ENCODE assay signal across 1 cellular context in the genomic region with DNA sequence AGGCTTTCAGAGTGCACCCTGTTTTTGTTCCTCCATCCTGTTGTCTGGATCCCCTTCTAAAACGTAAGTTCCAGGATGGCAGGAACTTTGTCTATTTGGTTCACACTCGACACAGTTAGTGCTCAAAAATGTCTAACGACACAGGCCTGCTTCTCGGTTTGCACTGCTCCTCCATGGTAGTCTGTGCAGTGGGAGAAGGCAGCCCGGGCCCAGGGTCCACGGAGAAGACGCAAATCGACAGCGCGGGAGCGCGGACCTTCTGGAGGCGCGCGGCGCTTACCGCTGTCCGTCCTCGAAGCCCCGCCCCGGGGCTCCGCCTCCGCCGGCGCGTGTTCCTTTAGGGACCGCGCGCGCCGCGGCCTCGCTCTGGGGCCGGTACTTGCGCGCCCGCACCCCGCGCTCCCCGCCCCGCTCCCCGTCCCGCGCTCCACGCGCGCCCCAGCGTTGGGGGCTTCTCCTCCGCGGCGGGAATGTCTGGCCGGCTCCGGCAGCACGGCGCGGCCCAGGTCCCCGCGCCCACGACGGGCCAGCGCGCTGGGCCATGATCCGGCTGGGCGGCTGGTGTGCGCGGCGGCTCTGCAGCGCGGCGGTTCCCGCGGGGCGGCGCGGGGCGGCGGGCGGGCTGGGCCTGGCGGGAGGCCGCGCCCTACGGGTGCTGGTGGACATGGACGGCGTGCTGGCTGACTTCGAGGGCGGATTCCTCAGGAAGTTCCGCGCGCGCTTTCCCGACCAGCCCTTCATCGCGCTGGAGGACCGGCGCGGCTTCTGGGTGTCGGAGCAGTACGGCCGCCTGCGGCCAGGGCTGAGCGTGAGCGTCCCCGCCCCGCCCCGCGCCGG.
TF ChIP-seq lines count a peak whose summit lies in the region.

A gene (plus strand): TSS at position 364 of the 837 bp plus-strand sequence. CDS start 178 bp downstream, at position 542.

TF ChIP-seq in WTC11, 78 proteins besides CTCF, POLR2A, EP300 and RAD21 (continued from another document and continues in another):
- TF ChIP-seq, protein P1, sequence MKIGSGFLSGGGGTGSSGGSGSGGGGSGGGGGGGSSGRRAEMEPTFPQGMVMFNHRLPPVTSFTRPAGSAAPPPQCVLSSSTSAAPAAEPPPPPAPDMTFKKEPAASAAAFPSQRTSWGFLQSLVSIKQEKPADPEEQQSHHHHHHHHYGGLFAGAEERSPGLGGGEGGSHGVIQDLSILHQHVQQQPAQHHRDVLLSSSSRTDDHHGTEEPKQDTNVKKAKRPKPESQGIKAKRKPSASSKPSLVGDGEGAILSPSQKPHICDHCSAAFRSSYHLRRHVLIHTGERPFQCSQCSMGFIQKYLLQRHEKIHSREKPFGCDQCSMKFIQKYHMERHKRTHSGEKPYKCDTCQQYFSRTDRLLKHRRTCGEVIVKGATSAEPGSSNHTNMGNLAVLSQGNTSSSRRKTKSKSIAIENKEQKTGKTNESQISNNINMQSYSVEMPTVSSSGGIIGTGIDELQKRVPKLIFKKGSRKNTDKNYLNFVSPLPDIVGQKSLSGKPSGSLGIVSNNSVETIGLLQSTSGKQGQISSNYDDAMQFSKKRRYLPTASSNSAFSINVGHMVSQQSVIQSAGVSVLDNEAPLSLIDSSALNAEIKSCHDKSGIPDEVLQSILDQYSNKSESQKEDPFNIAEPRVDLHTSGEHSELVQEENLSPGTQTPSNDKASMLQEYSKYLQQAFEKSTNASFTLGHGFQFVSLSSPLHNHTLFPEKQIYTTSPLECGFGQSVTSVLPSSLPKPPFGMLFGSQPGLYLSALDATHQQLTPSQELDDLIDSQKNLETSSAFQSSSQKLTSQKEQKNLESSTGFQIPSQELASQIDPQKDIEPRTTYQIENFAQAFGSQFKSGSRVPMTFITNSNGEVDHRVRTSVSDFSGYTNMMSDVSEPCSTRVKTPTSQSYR (CRISPR knock-in tag; IDR thresholded peaks at IDR 0.05) = no peak
- no peak for TF ChIP-seq ESRRA (CRISPR knock-in tag; IDR thresholded peaks at IDR 0.05; ENCODE audit: borderline replicate concordance)
- 0 out of 2 replicates have a peak, but pooled peaks have one; percentile 54 for TF ChIP-seq ZNF232 (CRISPR knock-in tag; IDR thresholded peaks at IDR 0.05)
- no peak for TF ChIP-seq TP53 (CRISPR knock-in tag; IDR thresholded peaks at IDR 0.05)
- TF ChIP-seq, protein P2, sequence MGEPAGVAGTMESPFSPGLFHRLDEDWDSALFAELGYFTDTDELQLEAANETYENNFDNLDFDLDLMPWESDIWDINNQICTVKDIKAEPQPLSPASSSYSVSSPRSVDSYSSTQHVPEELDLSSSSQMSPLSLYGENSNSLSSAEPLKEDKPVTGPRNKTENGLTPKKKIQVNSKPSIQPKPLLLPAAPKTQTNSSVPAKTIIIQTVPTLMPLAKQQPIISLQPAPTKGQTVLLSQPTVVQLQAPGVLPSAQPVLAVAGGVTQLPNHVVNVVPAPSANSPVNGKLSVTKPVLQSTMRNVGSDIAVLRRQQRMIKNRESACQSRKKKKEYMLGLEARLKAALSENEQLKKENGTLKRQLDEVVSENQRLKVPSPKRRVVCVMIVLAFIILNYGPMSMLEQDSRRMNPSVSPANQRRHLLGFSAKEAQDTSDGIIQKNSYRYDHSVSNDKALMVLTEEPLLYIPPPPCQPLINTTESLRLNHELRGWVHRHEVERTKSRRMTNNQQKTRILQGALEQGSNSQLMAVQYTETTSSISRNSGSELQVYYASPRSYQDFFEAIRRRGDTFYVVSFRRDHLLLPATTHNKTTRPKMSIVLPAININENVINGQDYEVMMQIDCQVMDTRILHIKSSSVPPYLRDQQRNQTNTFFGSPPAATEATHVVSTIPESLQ (CRISPR knock-in tag; IDR thresholded peaks at IDR 0.05) = no peak
- TF ChIP-seq SMAD3 (CRISPR knock-in tag; IDR thresholded peaks at IDR 0.05; ENCODE audit: borderline replicate concordance) = peak; percentile 38; the same call in 1 of the 2 replicates
- TF ChIP-seq, protein P3, sequence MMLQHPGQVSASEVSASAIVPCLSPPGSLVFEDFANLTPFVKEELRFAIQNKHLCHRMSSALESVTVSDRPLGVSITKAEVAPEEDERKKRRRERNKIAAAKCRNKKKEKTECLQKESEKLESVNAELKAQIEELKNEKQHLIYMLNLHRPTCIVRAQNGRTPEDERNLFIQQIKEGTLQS (CRISPR knock-in tag; conservative IDR thresholded peaks at IDR 0.05) = no peak
- no peak for TF ChIP-seq JAZF1 (CRISPR knock-in tag; IDR thresholded peaks at IDR 0.05)
- TF ChIP-seq, protein P4, sequence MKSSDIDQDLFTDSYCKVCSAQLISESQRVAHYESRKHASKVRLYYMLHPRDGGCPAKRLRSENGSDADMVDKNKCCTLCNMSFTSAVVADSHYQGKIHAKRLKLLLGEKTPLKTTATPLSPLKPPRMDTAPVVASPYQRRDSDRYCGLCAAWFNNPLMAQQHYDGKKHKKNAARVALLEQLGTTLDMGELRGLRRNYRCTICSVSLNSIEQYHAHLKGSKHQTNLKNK (CRISPR knock-in tag; IDR thresholded peaks at IDR 0.05) = no peak
- no peak for TF ChIP-seq JUN (CRISPR knock-in tag; IDR thresholded peaks at IDR 0.05)
- TF ChIP-seq, protein P5, sequence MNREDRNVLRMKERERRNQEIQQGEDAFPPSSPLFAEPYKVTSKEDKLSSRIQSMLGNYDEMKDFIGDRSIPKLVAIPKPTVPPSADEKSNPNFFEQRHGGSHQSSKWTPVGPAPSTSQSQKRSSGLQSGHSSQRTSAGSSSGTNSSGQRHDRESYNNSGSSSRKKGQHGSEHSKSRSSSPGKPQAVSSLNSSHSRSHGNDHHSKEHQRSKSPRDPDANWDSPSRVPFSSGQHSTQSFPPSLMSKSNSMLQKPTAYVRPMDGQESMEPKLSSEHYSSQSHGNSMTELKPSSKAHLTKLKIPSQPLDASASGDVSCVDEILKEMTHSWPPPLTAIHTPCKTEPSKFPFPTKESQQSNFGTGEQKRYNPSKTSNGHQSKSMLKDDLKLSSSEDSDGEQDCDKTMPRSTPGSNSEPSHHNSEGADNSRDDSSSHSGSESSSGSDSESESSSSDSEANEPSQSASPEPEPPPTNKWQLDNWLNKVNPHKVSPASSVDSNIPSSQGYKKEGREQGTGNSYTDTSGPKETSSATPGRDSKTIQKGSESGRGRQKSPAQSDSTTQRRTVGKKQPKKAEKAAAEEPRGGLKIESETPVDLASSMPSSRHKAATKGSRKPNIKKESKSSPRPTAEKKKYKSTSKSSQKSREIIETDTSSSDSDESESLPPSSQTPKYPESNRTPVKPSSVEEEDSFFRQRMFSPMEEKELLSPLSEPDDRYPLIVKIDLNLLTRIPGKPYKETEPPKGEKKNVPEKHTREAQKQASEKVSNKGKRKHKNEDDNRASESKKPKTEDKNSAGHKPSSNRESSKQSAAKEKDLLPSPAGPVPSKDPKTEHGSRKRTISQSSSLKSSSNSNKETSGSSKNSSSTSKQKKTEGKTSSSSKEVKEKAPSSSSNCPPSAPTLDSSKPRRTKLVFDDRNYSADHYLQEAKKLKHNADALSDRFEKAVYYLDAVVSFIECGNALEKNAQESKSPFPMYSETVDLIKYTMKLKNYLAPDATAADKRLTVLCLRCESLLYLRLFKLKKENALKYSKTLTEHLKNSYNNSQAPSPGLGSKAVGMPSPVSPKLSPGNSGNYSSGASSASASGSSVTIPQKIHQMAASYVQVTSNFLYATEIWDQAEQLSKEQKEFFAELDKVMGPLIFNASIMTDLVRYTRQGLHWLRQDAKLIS (CRISPR knock-in tag; IDR thresholded peaks at IDR 0.05; ENCODE audit: borderline replicate concordance) = no peak
- TF ChIP-seq, protein P6, sequence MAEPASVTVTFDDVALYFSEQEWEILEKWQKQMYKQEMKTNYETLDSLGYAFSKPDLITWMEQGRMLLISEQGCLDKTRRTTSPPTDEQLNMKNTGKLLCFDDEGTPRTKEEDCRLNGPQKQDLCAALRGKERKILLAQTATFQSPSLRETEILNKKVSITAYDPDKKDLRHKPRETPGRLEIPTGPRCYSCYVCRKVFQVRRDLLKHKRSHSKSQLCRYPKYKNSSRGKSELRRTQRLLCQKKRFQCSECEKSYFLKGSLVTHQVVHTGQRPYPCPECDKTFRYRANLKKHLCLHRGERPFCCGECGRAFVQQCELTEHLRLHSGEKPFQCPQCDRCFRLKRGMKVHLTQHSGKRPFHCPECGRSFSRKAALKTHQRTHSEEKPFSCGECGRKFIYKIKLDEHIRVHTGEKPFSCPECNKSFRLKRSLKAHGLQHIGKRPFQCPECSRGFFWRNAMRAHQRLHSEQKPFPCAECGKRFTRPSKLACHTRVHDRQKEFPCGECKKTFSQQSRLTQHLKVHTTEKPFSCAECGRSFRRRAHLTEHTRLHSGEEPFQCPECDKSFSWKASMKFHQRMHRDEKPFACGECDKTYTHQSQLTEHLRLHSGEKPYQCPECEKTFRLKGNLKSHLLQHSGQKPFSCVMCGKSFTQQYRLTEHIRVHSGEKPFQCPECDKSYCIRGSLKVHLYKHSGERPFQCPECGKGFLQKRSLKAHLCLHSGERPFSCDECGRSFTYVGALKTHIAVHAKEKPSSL (CRISPR knock-in tag; conservative IDR thresholded peaks at IDR 0.05) = no peak
- peak; percentile 26; the same call in 1 of the 2 replicates for TF ChIP-seq ZNF423 (CRISPR knock-in tag; IDR thresholded peaks at IDR 0.05)
- TF ChIP-seq, protein P7, sequence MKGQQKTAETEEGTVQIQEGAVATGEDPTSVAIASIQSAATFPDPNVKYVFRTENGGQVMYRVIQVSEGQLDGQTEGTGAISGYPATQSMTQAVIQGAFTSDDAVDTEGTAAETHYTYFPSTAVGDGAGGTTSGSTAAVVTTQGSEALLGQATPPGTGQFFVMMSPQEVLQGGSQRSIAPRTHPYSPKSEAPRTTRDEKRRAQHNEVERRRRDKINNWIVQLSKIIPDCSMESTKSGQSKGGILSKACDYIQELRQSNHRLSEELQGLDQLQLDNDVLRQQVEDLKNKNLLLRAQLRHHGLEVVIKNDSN (CRISPR knock-in tag; IDR thresholded peaks at IDR 0.05) = no peak
- peak; percentile 12; the same call in 1 of the 2 replicates for TF ChIP-seq ETV6 (CRISPR knock-in tag; IDR thresholded peaks at IDR 0.05)
- no peak for TF ChIP-seq ZBTB21 (CRISPR knock-in tag; IDR thresholded peaks at IDR 0.05; ENCODE audit: borderline replicate concordance)
- TF ChIP-seq FOXK1 (CRISPR knock-in tag; IDR thresholded peaks at IDR 0.05) = 0 out of 2 replicates have a peak, but pooled peaks have one; percentile 38
- TF ChIP-seq RELA (CRISPR knock-in tag; IDR thresholded peaks at IDR 0.05; ENCODE audit: borderline replicate concordance) = no peak
- TF ChIP-seq, protein P8, sequence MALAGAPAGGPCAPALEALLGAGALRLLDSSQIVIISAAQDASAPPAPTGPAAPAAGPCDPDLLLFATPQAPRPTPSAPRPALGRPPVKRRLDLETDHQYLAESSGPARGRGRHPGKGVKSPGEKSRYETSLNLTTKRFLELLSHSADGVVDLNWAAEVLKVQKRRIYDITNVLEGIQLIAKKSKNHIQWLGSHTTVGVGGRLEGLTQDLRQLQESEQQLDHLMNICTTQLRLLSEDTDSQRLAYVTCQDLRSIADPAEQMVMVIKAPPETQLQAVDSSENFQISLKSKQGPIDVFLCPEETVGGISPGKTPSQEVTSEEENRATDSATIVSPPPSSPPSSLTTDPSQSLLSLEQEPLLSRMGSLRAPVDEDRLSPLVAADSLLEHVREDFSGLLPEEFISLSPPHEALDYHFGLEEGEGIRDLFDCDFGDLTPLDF (CRISPR knock-in tag; IDR thresholded peaks at IDR 0.05) = no peak
- TF ChIP-seq OVOL2 (CRISPR knock-in tag; IDR thresholded peaks at IDR 0.05; ENCODE audit: borderline replicate concordance) = no peak
- TF ChIP-seq, protein P9, sequence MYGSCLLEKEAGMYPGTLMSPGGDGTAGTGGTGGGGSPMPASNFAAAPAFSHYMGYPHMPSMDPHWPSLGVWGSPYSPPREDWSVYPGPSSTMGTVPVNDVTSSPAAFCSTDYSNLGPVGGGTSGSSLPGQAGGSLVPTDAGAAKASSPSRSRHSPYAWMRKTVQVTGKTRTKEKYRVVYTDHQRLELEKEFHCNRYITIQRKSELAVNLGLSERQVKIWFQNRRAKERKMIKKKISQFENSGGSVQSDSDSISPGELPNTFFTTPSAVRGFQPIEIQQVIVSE (CRISPR knock-in tag; IDR thresholded peaks at IDR 0.05; ENCODE audit: borderline replicate concordance) = no peak
- no peak for TF ChIP-seq ZNF138 (CRISPR knock-in tag; conservative IDR thresholded peaks at IDR 0.05)
- TF ChIP-seq, protein P10, sequence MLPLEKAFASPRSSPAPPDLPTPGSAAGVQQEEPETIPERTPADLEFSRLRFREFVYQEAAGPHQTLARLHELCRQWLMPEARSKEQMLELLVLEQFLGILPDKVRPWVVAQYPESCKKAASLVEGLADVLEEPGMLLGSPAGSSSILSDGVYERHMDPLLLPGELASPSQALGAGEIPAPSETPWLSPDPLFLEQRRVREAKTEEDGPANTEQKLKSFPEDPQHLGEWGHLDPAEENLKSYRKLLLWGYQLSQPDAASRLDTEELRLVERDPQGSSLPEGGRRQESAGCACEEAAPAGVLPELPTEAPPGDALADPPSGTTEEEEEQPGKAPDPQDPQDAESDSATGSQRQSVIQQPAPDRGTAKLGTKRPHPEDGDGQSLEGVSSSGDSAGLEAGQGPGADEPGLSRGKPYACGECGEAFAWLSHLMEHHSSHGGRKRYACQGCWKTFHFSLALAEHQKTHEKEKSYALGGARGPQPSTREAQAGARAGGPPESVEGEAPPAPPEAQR (CRISPR knock-in tag; IDR thresholded peaks at IDR 0.05) = no peak
- TF ChIP-seq, protein P11, sequence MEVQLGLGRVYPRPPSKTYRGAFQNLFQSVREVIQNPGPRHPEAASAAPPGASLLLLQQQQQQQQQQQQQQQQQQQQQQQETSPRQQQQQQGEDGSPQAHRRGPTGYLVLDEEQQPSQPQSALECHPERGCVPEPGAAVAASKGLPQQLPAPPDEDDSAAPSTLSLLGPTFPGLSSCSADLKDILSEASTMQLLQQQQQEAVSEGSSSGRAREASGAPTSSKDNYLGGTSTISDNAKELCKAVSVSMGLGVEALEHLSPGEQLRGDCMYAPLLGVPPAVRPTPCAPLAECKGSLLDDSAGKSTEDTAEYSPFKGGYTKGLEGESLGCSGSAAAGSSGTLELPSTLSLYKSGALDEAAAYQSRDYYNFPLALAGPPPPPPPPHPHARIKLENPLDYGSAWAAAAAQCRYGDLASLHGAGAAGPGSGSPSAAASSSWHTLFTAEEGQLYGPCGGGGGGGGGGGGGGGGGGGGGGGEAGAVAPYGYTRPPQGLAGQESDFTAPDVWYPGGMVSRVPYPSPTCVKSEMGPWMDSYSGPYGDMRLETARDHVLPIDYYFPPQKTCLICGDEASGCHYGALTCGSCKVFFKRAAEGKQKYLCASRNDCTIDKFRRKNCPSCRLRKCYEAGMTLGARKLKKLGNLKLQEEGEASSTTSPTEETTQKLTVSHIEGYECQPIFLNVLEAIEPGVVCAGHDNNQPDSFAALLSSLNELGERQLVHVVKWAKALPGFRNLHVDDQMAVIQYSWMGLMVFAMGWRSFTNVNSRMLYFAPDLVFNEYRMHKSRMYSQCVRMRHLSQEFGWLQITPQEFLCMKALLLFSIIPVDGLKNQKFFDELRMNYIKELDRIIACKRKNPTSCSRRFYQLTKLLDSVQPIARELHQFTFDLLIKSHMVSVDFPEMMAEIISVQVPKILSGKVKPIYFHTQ (CRISPR knock-in tag; IDR thresholded peaks at IDR 0.05) = no peak
- TF ChIP-seq NFATC4 (CRISPR knock-in tag; IDR thresholded peaks at IDR 0.05) = no peak
- TF ChIP-seq, protein P12, sequence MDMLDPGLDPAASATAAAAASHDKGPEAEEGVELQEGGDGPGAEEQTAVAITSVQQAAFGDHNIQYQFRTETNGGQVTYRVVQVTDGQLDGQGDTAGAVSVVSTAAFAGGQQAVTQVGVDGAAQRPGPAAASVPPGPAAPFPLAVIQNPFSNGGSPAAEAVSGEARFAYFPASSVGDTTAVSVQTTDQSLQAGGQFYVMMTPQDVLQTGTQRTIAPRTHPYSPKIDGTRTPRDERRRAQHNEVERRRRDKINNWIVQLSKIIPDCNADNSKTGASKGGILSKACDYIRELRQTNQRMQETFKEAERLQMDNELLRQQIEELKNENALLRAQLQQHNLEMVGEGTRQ (CRISPR knock-in tag; IDR thresholded peaks at IDR 0.05) = no peak
- TF ChIP-seq, protein P13, sequence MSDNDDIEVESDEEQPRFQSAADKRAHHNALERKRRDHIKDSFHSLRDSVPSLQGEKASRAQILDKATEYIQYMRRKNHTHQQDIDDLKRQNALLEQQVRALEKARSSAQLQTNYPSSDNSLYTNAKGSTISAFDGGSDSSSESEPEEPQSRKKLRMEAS (CRISPR knock-in tag; IDR thresholded peaks at IDR 0.05) = peak; percentile 63; the same call in 1 of the 2 replicates
